In genomic region chr3:153158961-153159735, GRCh38 we compare ENCODE assay signal across 14 cellular contexts. TPM values are rescaled to one million over a fixed set of nuclear protein-coding genes. Genes with fewer than 3 reads are reported as not detected.
DNase-seq lines count a peak whose midpoint lies in the region; ATAC-seq and TF ChIP-seq lines count a peak whose summit lies in the region.
"Had no signal": no experiment of that assay in that cellular context is flagged by ENCODE, and none has a peak within 500 bp of the region (broad histone marks: within the 10 kb centered on the region; RNA-seq: fewer than 3 reads in every experiment).

No MANE protein-coding gene starts in this region.

- H3K36me3 Mint-ChIP-seq in activated naive CD8-positive, alpha-beta T cell treated with anti-CD3 and anti-CD28 coated beads, Interleukin-2, amount 50 U/mL, for 24 hours (ENCODE audit: low read depth), result peaks cover 2% of the 10 kb centered on the region
- H3K36me3 Mint-ChIP-seq in mesothelial cell of epicardium, result no peaks in the 10 kb centered on the region

- H3K36me3 ChIP-seq in BLaER1 treated with 17β-estradiol and CSF1 and Interleukin-3, amounts not matched to agents 10 nM and 100 nM, result peaks cover 0 to 5% (median 0%) of the 10 kb centered on the region in 11 experiments; a peak in 2 of 22 replicates

- H3K27ac ChIP-seq in BLaER1 treated with 17β-estradiol and CSF1 and Interleukin-3, amounts not matched to agents 10 nM and 100 nM, result peak overlapping the region in 5 of 11 experiments; percentile 88 to 96 (median 95); a peak in 8 of 22 replicates

- peak overlapping the region in 7 of 11 experiments; percentile 75 to 89 (median 84); a peak in 8 of 22 replicates for H3K4me2 ChIP-seq in BLaER1 treated with 17β-estradiol and CSF1 and Interleukin-3, amounts not matched to agents 10 nM and 100 nM

- H3K27me3 ChIP-seq in BLaER1 treated with 17β-estradiol and CSF1 and Interleukin-3, amounts not matched to agents 10 nM and 100 nM, result no peaks in the 10 kb centered on the region
- H3K27me3 ChIP-seq: testis had no signal

- peak overlapping the region; percentile 96 for H3K4me3 Mint-ChIP-seq in activated naive CD8-positive, alpha-beta T cell treated with anti-CD3 and anti-CD28 coated beads, Interleukin-2, amount 50 U/mL, for 24 hours
- peak overlapping the region; percentile 94 for H3K4me3 Mint-ChIP-seq in mesothelial cell of epicardium

- H3K4me3 ChIP-seq in BLaER1 treated with 17β-estradiol and CSF1 and Interleukin-3, amounts not matched to agents 10 nM and 100 nM, result no peak overlapping the region

- H3K9me3 ChIP-seq in BLaER1 treated with 17β-estradiol and CSF1 and Interleukin-3, amounts not matched to agents 10 nM and 100 nM (replicated peaks in 1 of 11), result no peaks in the 10 kb centered on the region
- H3K9me3 ChIP-seq: testis had no signal

- H3K9ac ChIP-seq in BLaER1 treated with 17β-estradiol and CSF1 and Interleukin-3, amounts not matched to agents 10 nM and 100 nM, result no peak overlapping the region

- no peaks in the 10 kb centered on the region for H3K27me3 Mint-ChIP-seq in activated naive CD8-positive, alpha-beta T cell treated with anti-CD3 and anti-CD28 coated beads, Interleukin-2, amount 50 U/mL, for 24 hours
- peaks cover 2% of the 10 kb centered on the region for H3K27me3 Mint-ChIP-seq in mesothelial cell of epicardium (ENCODE audit: low read depth)

- ATAC-seq in activated naive CD8-positive, alpha-beta T cell treated with anti-CD3 and anti-CD28 coated beads, Interleukin-2, amount 50 U/mL, for 24 hours, result no peak
- ATAC-seq: left colon had no signal

- H4K20me1 ChIP-seq in BLaER1 treated with 17β-estradiol and CSF1 and Interleukin-3, amounts not matched to agents 10 nM and 100 nM, result peaks cover 13 to 21% (median 20%) of the 10 kb centered on the region in 11 experiments; a peak in 21 of 22 replicates

- H3K9me3 Mint-ChIP-seq in activated naive CD8-positive, alpha-beta T cell treated with anti-CD3 and anti-CD28 coated beads, Interleukin-2, amount 50 U/mL, for 24 hours, result no peaks in the 10 kb centered on the region
- H3K9me3 Mint-ChIP-seq in mesothelial cell of epicardium, result no peaks in the 10 kb centered on the region

- DNase-seq in HT-29 (ENCODE audit: low spot score) (peak; percentile 52), mesothelial cell of epicardium (ENCODE audit: low spot score in 2 of 2, unreplicated experiment in 2 of 2) (no peak), hypothalamus (lab: John Stamatoyannopoulos, UW) (no peak), NCI-H146 (lab: John Stamatoyannopoulos, UW) (no peak), DMS153 (lab: John Stamatoyannopoulos, UW) (no peak)
- no peak for DNase-seq in activated naive CD8-positive, alpha-beta T cell treated with anti-CD3 and anti-CD28 coated beads, Interleukin-2, amount 50 U/mL, for 24 hours
- no peak for DNase-seq in stimulated activated CD4-positive, alpha-beta T cell treated with anti-CD3 and anti-CD28 coated beads, Interleukin-15, amount 100 ng/mL, for 24 hours
- DNase-seq: cerebellar nuclear complex, GOT3, NCI-H446, posterior cingulate gyrus, testis had no signal

- H3K4me1 ChIP-seq in BLaER1 treated with 17β-estradiol and CSF1 and Interleukin-3, amounts not matched to agents 10 nM and 100 nM, result peaks cover 5 to 14% (median 10%) of the 10 kb centered on the region in 10 experiments; a peak in 18 of 20 replicates
- H3K4me1 ChIP-seq: testis had no signal

- no peak overlapping the region for H3K27ac Mint-ChIP-seq in activated naive CD8-positive, alpha-beta T cell treated with anti-CD3 and anti-CD28 coated beads, Interleukin-2, amount 50 U/mL, for 24 hours
- peak overlapping the region; percentile 98 for H3K27ac Mint-ChIP-seq in mesothelial cell of epicardium

- peaks cover 21% of the 10 kb centered on the region for H3K4me1 Mint-ChIP-seq in activated naive CD8-positive, alpha-beta T cell treated with anti-CD3 and anti-CD28 coated beads, Interleukin-2, amount 50 U/mL, for 24 hours
- H3K4me1 Mint-ChIP-seq in mesothelial cell of epicardium, result peaks cover 20% of the 10 kb centered on the region

- TF ChIP-seq CTCF in mesothelial cell of epicardium (IDR thresholded peaks at IDR 0.05; ENCODE audit: unreplicated experiment), result no peak

RNA-seq across cellular contexts. Expression of gene RAP2B, which starts 2.9 kb away (rescaled TPM):
- 25.3 and 25.8 TPM in 2 replicates for total RNA-seq in HT-29 (2014; rRNA removed; shearing (Covaris generic))
- total RNA-seq in mesothelial cell of epicardium, result 15.2 to 16.2 TPM (median 15.4 TPM) in 3 replicates
